ENCODE assay signal across 1 cellular context in the genomic region with DNA sequence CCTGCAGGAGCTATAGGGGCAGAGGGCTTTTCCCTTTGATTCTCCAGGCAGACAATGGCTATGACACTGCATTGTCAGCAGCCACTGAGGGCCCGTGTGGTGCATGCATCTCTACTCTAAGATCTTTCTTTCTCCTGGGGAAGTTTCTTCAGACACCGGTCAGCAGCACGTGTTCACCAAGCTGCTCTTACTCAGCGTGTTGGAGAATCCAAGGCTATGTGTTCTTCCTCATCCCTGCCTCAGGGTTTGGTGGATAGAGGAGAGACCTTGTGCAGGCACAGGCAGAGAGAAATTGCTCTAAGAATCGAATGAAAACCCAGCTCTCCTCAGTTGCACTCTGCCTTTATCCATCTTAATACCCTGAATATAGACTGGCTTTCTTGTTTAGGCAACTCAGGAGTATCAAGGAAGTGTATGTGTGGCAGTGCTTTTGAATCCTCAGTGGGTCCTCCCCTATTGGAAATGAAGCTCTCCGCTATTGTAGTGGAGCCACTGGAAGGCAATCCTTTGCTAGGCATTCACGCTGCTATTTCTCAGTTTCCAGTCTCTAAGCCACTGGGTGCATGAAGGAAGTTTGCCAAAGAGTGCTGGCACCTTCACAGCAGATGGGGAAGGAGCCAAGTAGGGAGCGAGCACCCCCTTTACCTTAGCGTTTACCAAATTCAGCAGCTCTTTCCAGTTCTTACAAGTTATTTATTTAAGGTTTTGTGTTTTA.
TF ChIP-seq lines count a peak whose summit lies in the region.

No MANE protein-coding gene starts in this region.

TF ChIP-seq in A549, 52 proteins besides CTCF, POLR2A, EP300 and RAD21 (continued from another document):
- TF ChIP-seq, protein P1, sequence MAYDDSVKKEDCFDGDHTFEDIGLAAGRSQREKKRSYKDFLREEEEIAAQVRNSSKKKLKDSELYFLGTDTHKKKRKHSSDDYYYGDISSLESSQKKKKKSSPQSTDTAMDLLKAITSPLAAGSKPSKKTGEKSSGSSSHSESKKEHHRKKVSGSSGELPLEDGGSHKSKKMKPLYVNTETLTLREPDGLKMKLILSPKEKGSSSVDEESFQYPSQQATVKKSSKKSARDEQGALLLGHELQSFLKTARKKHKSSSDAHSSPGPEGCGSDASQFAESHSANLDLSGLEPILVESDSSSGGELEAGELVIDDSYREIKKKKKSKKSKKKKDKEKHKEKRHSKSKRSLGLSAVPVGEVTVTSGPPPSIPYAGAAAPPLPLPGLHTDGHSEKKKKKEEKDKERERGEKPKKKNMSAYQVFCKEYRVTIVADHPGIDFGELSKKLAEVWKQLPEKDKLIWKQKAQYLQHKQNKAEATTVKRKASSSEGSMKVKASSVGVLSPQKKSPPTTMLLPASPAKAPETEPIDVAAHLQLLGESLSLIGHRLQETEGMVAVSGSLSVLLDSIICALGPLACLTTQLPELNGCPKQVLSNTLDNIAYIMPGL (CRISPR knock-in tag; IDR thresholded peaks at IDR 0.05; ENCODE audit: borderline replicate concordance): no peak
- TF ChIP-seq SMC3 (IDR thresholded peaks at IDR 0.05): no peak
- TF ChIP-seq, protein P2, sequence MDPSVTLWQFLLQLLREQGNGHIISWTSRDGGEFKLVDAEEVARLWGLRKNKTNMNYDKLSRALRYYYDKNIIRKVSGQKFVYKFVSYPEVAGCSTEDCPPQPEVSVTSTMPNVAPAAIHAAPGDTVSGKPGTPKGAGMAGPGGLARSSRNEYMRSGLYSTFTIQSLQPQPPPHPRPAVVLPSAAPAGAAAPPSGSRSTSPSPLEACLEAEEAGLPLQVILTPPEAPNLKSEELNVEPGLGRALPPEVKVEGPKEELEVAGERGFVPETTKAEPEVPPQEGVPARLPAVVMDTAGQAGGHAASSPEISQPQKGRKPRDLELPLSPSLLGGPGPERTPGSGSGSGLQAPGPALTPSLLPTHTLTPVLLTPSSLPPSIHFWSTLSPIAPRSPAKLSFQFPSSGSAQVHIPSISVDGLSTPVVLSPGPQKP (IDR thresholded peaks at IDR 0.05; ENCODE audit: low read depth, low read length): no peak
- TF ChIP-seq, protein P3, sequence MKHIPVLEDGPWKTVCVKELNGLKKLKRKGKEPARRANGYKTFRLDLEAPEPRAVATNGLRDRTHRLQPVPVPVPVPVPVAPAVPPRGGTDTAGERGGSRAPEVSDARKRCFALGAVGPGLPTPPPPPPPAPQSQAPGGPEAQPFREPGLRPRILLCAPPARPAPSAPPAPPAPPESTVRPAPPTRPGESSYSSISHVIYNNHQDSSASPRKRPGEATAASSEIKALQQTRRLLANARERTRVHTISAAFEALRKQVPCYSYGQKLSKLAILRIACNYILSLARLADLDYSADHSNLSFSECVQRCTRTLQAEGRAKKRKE (CRISPR knock-in tag; IDR thresholded peaks at IDR 0.05; ENCODE audit: low read depth): no peak
- TF ChIP-seq, protein P4, sequence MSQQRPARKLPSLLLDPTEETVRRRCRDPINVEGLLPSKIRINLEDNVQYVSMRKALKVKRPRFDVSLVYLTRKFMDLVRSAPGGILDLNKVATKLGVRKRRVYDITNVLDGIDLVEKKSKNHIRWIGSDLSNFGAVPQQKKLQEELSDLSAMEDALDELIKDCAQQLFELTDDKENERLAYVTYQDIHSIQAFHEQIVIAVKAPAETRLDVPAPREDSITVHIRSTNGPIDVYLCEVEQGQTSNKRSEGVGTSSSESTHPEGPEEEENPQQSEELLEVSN (IDR thresholded peaks at IDR 0.05; ENCODE audit: borderline replicate concordance, low read depth): no peak
- TF ChIP-seq, protein P5, sequence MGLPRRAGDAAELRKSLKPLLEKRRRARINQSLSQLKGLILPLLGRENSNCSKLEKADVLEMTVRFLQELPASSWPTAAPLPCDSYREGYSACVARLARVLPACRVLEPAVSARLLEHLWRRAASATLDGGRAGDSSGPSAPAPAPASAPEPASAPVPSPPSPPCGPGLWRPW (IDR thresholded peaks at IDR 0.05): no peak
- TF ChIP-seq MYC (IDR thresholded peaks at IDR 0.05; ENCODE audit: borderline replicate concordance, low read length): no peak
- TF ChIP-seq ZC3H11A (IDR thresholded peaks at IDR 0.05): no peak
- no peak for TF ChIP-seq HEYL (CRISPR knock-in tag; IDR thresholded peaks at IDR 0.05)
